ENCODE assay signal across 8 cellular contexts in genomic region chr1:149995927-149996326, GRCh38. TPM values are rescaled to one million over a fixed set of nuclear protein-coding genes. Genes with fewer than 3 reads are reported as not detected.
DNase-seq lines count a peak whose midpoint lies in the region; ATAC-seq and TF ChIP-seq lines count a peak whose summit lies in the region.

No MANE protein-coding gene starts in this region.

- WGBS in mammary epithelial cell (ENCODE audit: low coverage, missing lambda C conversion rate) = 0% methylated on average over 2 of the region's 2 CpGs
- 29 to 53% (median 38%) methylated on average over 2 of the region's 2 CpGs for WGBS in stomach, 5 donors

- in situ Hi-C loops in mammary epithelial cell (cut with MboI; ENCODE audit: low sequenced_read_pairs in 2 of 2) = no loop called here

- no peak for ATAC-seq in GM18517 (IDR thresholded peaks at IDR 0.05; ENCODE audit: unreplicated experiment)

- H3K4me3 Mint-ChIP-seq in neural progenitor cell = no peak overlapping the region

- no peaks in the 10 kb centered on the region for H3K9me3 Mint-ChIP-seq in neural progenitor cell

- no peak for TF ChIP-seq EP300 in stomach (IDR thresholded peaks at IDR 0.05)

- dilution Hi-C loops in mammary epithelial cell (cut with HindIII; ENCODE audit: low sequenced_read_pairs) = loop anchor here (5.0 kb wide), 1 partner anchor 34 kb away; no protein-coding TSS in a partner anchor

- H3F3A ChIP-seq in neural progenitor cell (ENCODE audit: low read depth) = no peaks in the 10 kb centered on the region

- H3K36me3 ChIP-seq in HUES48 (ENCODE audit: control insufficient read depth, insufficient read depth, low read length) (peaks cover 28% of the 10 kb centered on the region), mammary epithelial cell (ENCODE audit: insufficient read depth, low read length) (no peaks in the 10 kb centered on the region), neural progenitor cell (no peaks in the 10 kb centered on the region), stomach (peaks cover 0 to 14% (median 11%) of the 10 kb centered on the region in 4 donors)

- H3K27me3 Mint-ChIP-seq in neural progenitor cell (ENCODE audit: insufficient read depth, low read depth) = no peaks in the 10 kb centered on the region

- H3K9ac ChIP-seq in HUES48 (ENCODE audit: low read depth, low read length) = no peak overlapping the region; the same call in 1 of the 2 replicates
- no peak overlapping the region for H3K9ac ChIP-seq in mammary epithelial cell (ENCODE audit: insufficient read depth, low read length)
- no peak overlapping the region for H3K9ac ChIP-seq in neural progenitor cell

- BruUV-seq in mammary epithelial cell (replicated peaks; lab: Mats Ljungman, UMichigan) = no TSS peak

- intact Hi-C loops in mammary epithelial cell (cut with micrococcal nuclease) (no loop called here), posterior cingulate gyrus (cut with DNase I) (no loop called here), stomach (cut with DNase I; ENCODE audit: low total_unique reads) (no loop called here)

- no peaks in the 10 kb centered on the region for H3K9me3 ChIP-seq in HUES48 (ENCODE audit: control insufficient read depth, insufficient read depth, low read length)
- no peaks in the 10 kb centered on the region for H3K9me3 ChIP-seq in mammary epithelial cell (replicated peaks; ENCODE audit: insufficient read depth, low read length)
- no peaks in the 10 kb centered on the region for H3K9me3 ChIP-seq in neural progenitor cell (ENCODE audit: low read depth)
- no peaks in the 10 kb centered on the region for H3K9me3 ChIP-seq in stomach

- H3K79me2 ChIP-seq in mammary epithelial cell (ENCODE audit: insufficient read depth, low read length) (peaks cover 46% of the 10 kb centered on the region), neural progenitor cell (ENCODE audit: low read depth) (peaks cover 64% of the 10 kb centered on the region)

- H3K27me3 ChIP-seq in HUES48 (ENCODE audit: control insufficient read depth, insufficient read depth, low read length) (no peaks in the 10 kb centered on the region), mammary epithelial cell (ENCODE audit: insufficient read depth, low read length) (no peaks in the 10 kb centered on the region), neural progenitor cell (no peaks in the 10 kb centered on the region), stomach (no peaks in the 10 kb centered on the region)

- no peak overlapping the region; the same call in 1 of the 2 replicates for H3K4me3 ChIP-seq in HUES48 (ENCODE audit: low read depth, low read length)
- H3K4me3 ChIP-seq in mammary epithelial cell (replicated peaks in 1 of 3; ENCODE audit: insufficient read depth in 1 of 3, low read depth in 2 of 3, low read length in 3 of 3) = no peak overlapping the region
- no peak overlapping the region for H3K4me3 ChIP-seq in neural progenitor cell
- H3K4me3 ChIP-seq in stomach = no peak overlapping the region

- TF ChIP-seq POLR2A in erythroblast (IDR thresholded peaks at IDR 0.05; ENCODE audit: low read length) (no peak), stomach (IDR thresholded peaks at IDR 0.05) (no peak)

- peaks cover 6% of the 10 kb centered on the region for H3K36me3 Mint-ChIP-seq in neural progenitor cell

- H4K20me1 ChIP-seq in mammary epithelial cell (ENCODE audit: insufficient read depth, low read length) (peaks cover 3% of the 10 kb centered on the region), neural progenitor cell (ENCODE audit: low read depth) (peaks cover 58% of the 10 kb centered on the region)

- no peak overlapping the region for H3K27ac Mint-ChIP-seq in neural progenitor cell

- H3K4me1 Mint-ChIP-seq in neural progenitor cell = no peaks in the 10 kb centered on the region

- peak; percentile 17 for DNase-seq in Daoy (ENCODE audit: low read depth)
- DNase-seq in mammary epithelial cell = peak; percentile 95
- no peak for DNase-seq in neural progenitor cell (ENCODE audit: low spot score)
- no peak for DNase-seq in erythroblast (lab: John Stamatoyannopoulos, UW)
- DNase-seq in posterior cingulate gyrus = no peak
- no peak for DNase-seq in stomach

- CTCF ChIA-PET in mammary epithelial cell (lab: Charles Lee; ENCODE audit: low non-redundant PET) = interaction anchor here (0.6 kb wide), 1 partner anchor 191 kb away, joined by 7 read pairs; no protein-coding TSS in a partner anchor

- H3K4me2 ChIP-seq in mammary epithelial cell (ENCODE audit: insufficient read depth, low read depth, low read length) (peak overlapping the region; percentile 60), neural progenitor cell (no peak overlapping the region)

- H2AFZ ChIP-seq in mammary epithelial cell (ENCODE audit: low read depth, low read length) (no peak overlapping the region), neural progenitor cell (replicated peaks) (no peak overlapping the region)

- H3K27ac ChIP-seq in HUES48 (ENCODE audit: low read depth, low read length) = peak overlapping the region; percentile 66
- peak overlapping the region; percentile 51 for H3K27ac ChIP-seq in mammary epithelial cell (ENCODE audit: insufficient read depth, low read depth, low read length)
- H3K27ac ChIP-seq in neural progenitor cell = peak overlapping the region; percentile 4
- H3K27ac ChIP-seq in stomach = no peak overlapping the region

- TF ChIP-seq CTCF in mammary epithelial cell (conservative IDR thresholded peaks at IDR 0.05 in 1 of 2, IDR thresholded peaks at IDR 0.05 in 1 of 2; ENCODE audit: extremely low read depth in 1 of 2, insufficient read depth in 1 of 2, low read depth in 1 of 2, low read length in 2 of 2) (no peak), neural progenitor cell (IDR thresholded peaks at IDR 0.05) (no peak), stomach (IDR thresholded peaks at IDR 0.05) (no peak)

- H3K4me1 ChIP-seq in HUES48 (ENCODE audit: control insufficient read depth, insufficient read depth, low read length) (peaks cover 35% of the 10 kb centered on the region), mammary epithelial cell (ENCODE audit: insufficient read depth, low read length) (peaks cover 21% of the 10 kb centered on the region), neural progenitor cell (no peaks in the 10 kb centered on the region), stomach (peaks cover 13 to 77% (median 50%) of the 10 kb centered on the region in 4 donors)

RNA-seq across cellular contexts. Expression of gene OTUD7B, which starts 14.6 kb away (rescaled TPM):
- 12.8 and 13.0 TPM in 2 replicates for total RNA-seq in Daoy (2014; rRNA removed; shearing (Covaris generic))
- total RNA-seq in mammary epithelial cell (10 to 100 TPM; 14.3 to 21.6 TPM), neural progenitor cell (ENCODE audit: low replicate concordance) (10.7 and 15.5 TPM in 2 replicates), stomach (10 to 100 TPM in 4 of 5 donors, 1 to 10 TPM in 1; 9.0 to 38.8 (median 25.9) TPM)
- polyA plus RNA-seq in mammary epithelial cell (5.9 TPM), stomach (1 to 10 TPM; 2.2 to 6.0 (median 5.0) TPM)
- polyA minus RNA-seq in mammary epithelial cell = 31.0 TPM

RNA-seq across cellular contexts. Expression of gene MTMR11, which starts 59.2 kb away (rescaled TPM):
- 2.9 and 3.7 TPM in 2 replicates for total RNA-seq in Daoy (2014; rRNA removed; shearing (Covaris generic))
- 10 to 100 TPM in 1 of 2 donors, 1 to 10 TPM in 1; 7.3 to 14.4 TPM for total RNA-seq in mammary epithelial cell
- polyA plus RNA-seq in mammary epithelial cell = 8.7 TPM
- polyA minus RNA-seq in mammary epithelial cell = 15.2 TPM
- total RNA-seq in neural progenitor cell (ENCODE audit: low replicate concordance) = 3.8 and 11.3 TPM in 2 replicates
- 100 to 1,000 TPM in 1 of 5 donors, 10 to 100 TPM in 2, 1 to 10 TPM in 2; 3.6 to 169 (median 22.2) TPM for total RNA-seq in stomach
- 1 to 10 TPM; 3.5 to 6.9 (median 6.4) TPM for polyA plus RNA-seq in stomach

Comparison
In these comparisons a context has a peak if more than half of its experiments do, and no peak if none do; other contexts are left out.
1. DNase-seq: peak in Daoy (single experiment) and mammary epithelial cell (single experiment); none in neural progenitor cell (single experiment), erythroblast (0 of 2), posterior cingulate gyrus (0 of 10) and stomach (single experiment).
2. H3K27ac ChIP-seq: peak in HUES48 (single experiment), mammary epithelial cell (single experiment) and neural progenitor cell (single experiment); none in stomach (0 of 5).